ENCODE assay signal across 15 cellular contexts in the genomic region with DNA sequence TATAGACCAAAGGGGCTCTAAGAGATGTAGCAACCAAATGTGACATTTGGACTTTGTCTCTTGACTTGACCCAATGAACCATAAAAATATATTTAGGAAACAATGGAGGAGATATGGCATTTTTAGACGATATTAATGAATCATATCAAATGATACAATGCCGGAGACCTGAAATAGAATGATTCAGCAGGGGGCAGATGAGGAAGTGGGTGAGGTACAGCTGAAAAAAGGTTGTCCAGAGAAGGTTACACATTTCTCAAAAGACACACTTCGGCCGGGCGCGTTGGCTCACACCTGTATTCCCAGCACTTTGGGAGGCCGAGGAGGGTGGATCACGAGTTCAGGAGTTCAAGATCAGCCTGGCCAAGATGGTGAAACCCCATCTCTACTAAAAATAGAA.
"Had no signal": no experiment of that assay in that cellular context is flagged by ENCODE, and none has a peak within 500 bp of the region (broad histone marks: within the 10 kb centered on the region; RNA-seq: fewer than 3 reads in every experiment).

No MANE protein-coding gene starts in this region.

- H3K4me1 Mint-ChIP-seq: mesothelial cell of epicardium had no signal

- ATAC-seq: activated T-cell treated with anti-CD3 and anti-CD28 coated beads, Interleukin-2, amount 50 U/mL, for 72 hours; natural killer cell treated with Interleukin-12 subunit alpha and Interleukin-12 subunit beta and Interleukin-15 and Interleukin-18, amount 100 ng/mL, for 72 hours had no signal

- H3K79me2 ChIP-seq: hepatocyte had no signal

- H3K27me3 ChIP-seq: cardiac muscle cell, hepatocyte, sigmoid colon, thyroid gland had no signal

- H3K4me1 ChIP-seq: sigmoid colon had no signal

- H3K4me2 ChIP-seq: hepatocyte had no signal

- H3K36me3 Mint-ChIP-seq: activated naive CD4-positive, alpha-beta T cell treated with anti-CD3 and anti-CD28 coated beads, Interleukin-2, amount 50 U/mL, for 24 hours; mesothelial cell of epicardium; natural killer cell treated with Interleukin-12 subunit alpha and Interleukin-12 subunit beta and Interleukin-15 and Interleukin-18, amount 100 ng/mL, for 72 hours had no signal

- DNase-seq: activated CD4-positive, alpha-beta T cell treated with anti-CD3 and anti-CD28 coated beads for 1 hour; activated gamma-delta T cell; activated T-cell treated with anti-CD3 and anti-CD28 coated beads, Interleukin-2, amount 50 U/mL, for 72 hours; effector memory CD4-positive, alpha-beta T cell; sigmoid colon; stimulated activated naive CD4-positive, alpha-beta T cell treated with Interleukin-2 at 50 U/mL for 16 hours; thyroid gland; WERI-Rb-1 had no signal

- H2AFZ ChIP-seq: hepatocyte had no signal

- H3K4me3 Mint-ChIP-seq: activated naive CD4-positive, alpha-beta T cell treated with anti-CD3 and anti-CD28 coated beads, Interleukin-2, amount 50 U/mL, for 24 hours; activated T-cell treated with anti-CD3 and anti-CD28 coated beads, Interleukin-2, amount 50 U/mL, for 72 hours; dendritic cell treated with granulocyte-macrophage colony-stimulating factor and Interleukin-4, amounts not matched to agents 40 ng/mL and 50 ng/mL, for 4 days; mesothelial cell of epicardium; natural killer cell treated with Interleukin-12 subunit alpha and Interleukin-12 subunit beta and Interleukin-15 and Interleukin-18, amount 100 ng/mL, for 72 hours had no signal

- H3K9me3 ChIP-seq: sigmoid colon, thyroid gland had no signal

- H3K27me3 Mint-ChIP-seq: activated naive CD4-positive, alpha-beta T cell treated with anti-CD3 and anti-CD28 coated beads, Interleukin-2, amount 50 U/mL, for 24 hours had no signal

- H3K9me3 Mint-ChIP-seq: activated naive CD4-positive, alpha-beta T cell treated with anti-CD3 and anti-CD28 coated beads, Interleukin-2, amount 50 U/mL, for 24 hours; activated T-cell treated with anti-CD3 and anti-CD28 coated beads, Interleukin-2, amount 50 U/mL, for 72 hours; dendritic cell treated with granulocyte-macrophage colony-stimulating factor and Interleukin-4, amounts not matched to agents 40 ng/mL and 50 ng/mL, for 4 days; mesothelial cell of epicardium; natural killer cell treated with Interleukin-12 subunit alpha and Interleukin-12 subunit beta and Interleukin-15 and Interleukin-18, amount 100 ng/mL, for 72 hours had no signal

- H3K4me3 ChIP-seq: cardiac muscle cell, hepatocyte, lung, sigmoid colon, thyroid gland had no signal

- H3K27ac ChIP-seq: cardiac muscle cell, hepatocyte, sigmoid colon, thyroid gland, WERI-Rb-1 had no signal

- H3K36me3 ChIP-seq: cardiac muscle cell, sigmoid colon, thyroid gland, WERI-Rb-1 had no signal

- H3K27ac Mint-ChIP-seq: activated naive CD4-positive, alpha-beta T cell treated with anti-CD3 and anti-CD28 coated beads, Interleukin-2, amount 50 U/mL, for 24 hours; activated T-cell treated with anti-CD3 and anti-CD28 coated beads, Interleukin-2, amount 50 U/mL, for 72 hours; dendritic cell treated with granulocyte-macrophage colony-stimulating factor and Interleukin-4, amounts not matched to agents 40 ng/mL and 50 ng/mL, for 4 days; mesothelial cell of epicardium had no signal
